11 cellular contexts compared by ENCODE assay signal in the genomic region with DNA sequence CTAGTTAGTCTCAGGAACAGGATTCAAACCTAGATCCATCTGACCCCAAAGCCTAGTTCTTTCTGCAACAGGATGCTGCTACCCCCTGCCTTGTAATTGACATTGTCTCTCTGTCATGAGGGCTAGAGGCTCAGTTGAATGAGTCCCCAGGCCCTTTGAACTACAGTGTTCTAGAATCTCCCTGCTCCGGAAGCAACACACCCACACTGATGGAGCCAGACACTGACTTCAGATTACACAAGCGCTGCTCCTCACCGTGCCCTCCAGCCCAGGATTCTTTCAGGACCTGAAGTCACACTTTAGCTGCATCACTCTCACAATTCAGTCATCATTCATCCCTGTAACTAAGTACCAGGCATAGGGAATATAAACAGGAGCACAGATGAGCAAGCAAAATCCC.
DNase-seq lines count a peak whose midpoint lies in the region; ATAC-seq, FAIRE-seq and TF ChIP-seq lines count a peak whose summit lies in the region.
"Had no signal": no experiment of that assay in that cellular context is flagged by ENCODE, and none has a peak within 500 bp of the region (broad histone marks: within the 10 kb centered on the region; RNA-seq: fewer than 3 reads in every experiment).

No MANE protein-coding gene starts in this region.

- intact Hi-C loops in MCF 10A (cut with micrococcal nuclease) (no loop called here), breast epithelium (cut with DNase I; ENCODE audit: low total_unique reads) (no loop called here), HepG2 (cut with micrococcal nuclease; ENCODE audit: unreplicated experiment) (no loop called here), CD14-positive monocyte (cut with micrococcal nuclease) (no loop called here)

- H3K4me3 ChIP-seq in breast epithelium (no peak overlapping the region), HepG2 (replicated peaks in 1 of 3; ENCODE audit: insufficient read depth in 1 of 3, low read depth in 2 of 3, low read length in 3 of 3) (no peak overlapping the region)

- 87% methylated on average over 3 of the region's 3 CpGs for WGBS in HepG2 (ENCODE audit: low lambda C conversion rate)

- H3K4me1 ChIP-seq in breast epithelium (no peaks in the 10 kb centered on the region), HepG2 (ENCODE audit: insufficient read depth, low read length) (peaks cover 74% of the 10 kb centered on the region)

- H3K79me2 ChIP-seq in HepG2 (ENCODE audit: insufficient read depth, low read length), result peaks cover 4% of the 10 kb centered on the region

- H3K27me3 Mint-ChIP-seq in MCF 10A (ENCODE audit: insufficient read depth, unreplicated experiment) (no peaks in the 10 kb centered on the region), CD14-positive monocyte (ENCODE audit: low read depth in 3 of 3) (peaks cover 0 to 7% (median 3%) of the 10 kb centered on the region in 3 donors)
- no peaks in the 10 kb centered on the region for H3K27me3 Mint-ChIP-seq in activated naive CD8-positive, alpha-beta T cell
- no peaks in the 10 kb centered on the region for H3K27me3 Mint-ChIP-seq in stimulated activated naive CD8-positive, alpha-beta T cell treated with anti-CD3 and anti-CD28 coated beads, Interleukin-15, amount 100 ng/mL, for 72 hours

- TF ChIP-seq RAD21 in HepG2 (CRISPR knock-in tag; IDR thresholded peaks at IDR 0.05), result no peak

- BruUV-seq in MCF 10A (replicated peaks; lab: Mats Ljungman, UMichigan) (no TSS peak), HepG2 (replicated peaks; lab: Mats Ljungman, UMichigan) (no TSS peak)

- TF ChIP-seq POLR2A in breast epithelium (IDR thresholded peaks at IDR 0.05) (no peak), HepG2 (IDR thresholded peaks at IDR 0.05; ENCODE audit: insufficient read depth in 1 of 2, low read depth in 2 of 2, low read length in 2 of 2) (no peak)

- TF ChIP-seq CTCF in MCF 10A (IDR thresholded peaks at IDR 0.05; ENCODE audit: unreplicated experiment) (no peak), breast epithelium (IDR thresholded peaks at IDR 0.05) (no peak), HepG2 (CRISPR knock-in tag; IDR thresholded peaks at IDR 0.05) (no peak), CD14-positive monocyte (IDR thresholded peaks at IDR 0.05) (no peak)

- H3K4me3 Mint-ChIP-seq in MCF 10A (ENCODE audit: unreplicated experiment) (no peak overlapping the region), CD14-positive monocyte (peak overlapping the region in 1 of 2 donors; percentile 49)
- peak overlapping the region; percentile 5 for H3K4me3 Mint-ChIP-seq in activated naive CD8-positive, alpha-beta T cell
- H3K4me3 Mint-ChIP-seq in stimulated activated naive CD8-positive, alpha-beta T cell treated with anti-CD3 and anti-CD28 coated beads, Interleukin-15, amount 100 ng/mL, for 72 hours, result peak overlapping the region in 1 of 2 donors; percentile 61
- H3K4me3 Mint-ChIP-seq: dendritic cell treated with granulocyte-macrophage colony-stimulating factor and Interleukin-4, amounts not matched to agents 40 ng/mL and 50 ng/mL, for 4 days had no signal

- H3K9me3 ChIP-seq in breast epithelium, result no peaks in the 10 kb centered on the region
- H3K9me3 ChIP-seq in HepG2 (ENCODE audit: low read length), result no peaks in the 10 kb centered on the region

- no peak overlapping the region for H3K4me2 ChIP-seq in HepG2 (ENCODE audit: low read depth, low read length)

- H3K27ac ChIP-seq in breast epithelium, result no peak overlapping the region
- no peak overlapping the region for H3K27ac ChIP-seq in HepG2 (ENCODE audit: extremely low read length, insufficient read depth, low read length)

- DNase-seq in MCF 10A (ENCODE audit: unreplicated experiment) (peak; percentile 33), breast epithelium (ENCODE audit: low spot score in 2 of 2) (no peak), HepG2 (ENCODE audit: low spot score) (no peak), CD14-positive monocyte (ENCODE audit: low spot score) (no peak), GDM1 (lab: John Stamatoyannopoulos, UW) (no peak), 8988T (no peak)
- peak; percentile 38 to 53 for DNase-seq in stimulated activated naive CD8-positive, alpha-beta T cell treated with anti-CD3 and anti-CD28 coated beads, Interleukin-15, amount 100 ng/mL, for 72 hours
- DNase-seq: retina had no signal

- no peak overlapping the region for H2AFZ ChIP-seq in HepG2 (ENCODE audit: low read length)

- no peaks in the 10 kb centered on the region for H3K36me3 ChIP-seq in breast epithelium
- H3K36me3 ChIP-seq in HepG2 (replicated peaks in 1 of 2; ENCODE audit: control insufficient read depth in 1 of 2, insufficient read depth in 2 of 2, low read length in 2 of 2), result no peaks in the 10 kb centered on the region

- H3K36me3 Mint-ChIP-seq in MCF 10A (ENCODE audit: insufficient read depth, unreplicated experiment) (peaks cover 15% of the 10 kb centered on the region), CD14-positive monocyte (no peaks in the 10 kb centered on the region)
- H3K36me3 Mint-ChIP-seq in activated naive CD8-positive, alpha-beta T cell, result peaks cover 3% of the 10 kb centered on the region

- CTCF ChIA-PET in MCF 10A (lab: Yijun Ruan, JAX) (interaction anchor here (0.8 kb wide), 1 partner anchor 90 kb away, joined by 3 read pairs; no protein-coding TSS in a partner anchor), HepG2 (lab: Yijun Ruan, JAX; ENCODE audit: low intra/inter-chr PET ratio, low total read pairs) (no interaction called here)

- no peak for FAIRE-seq in HepG2 (lab: Jason Lieb, UNC)
- FAIRE-seq: H1 had no signal

- no peaks in the 10 kb centered on the region for H3K27me3 ChIP-seq in breast epithelium
- H3K27me3 ChIP-seq in HepG2 (ENCODE audit: control insufficient read depth in 1 of 2, insufficient read depth in 2 of 2, low read length in 2 of 2), result no peaks in the 10 kb centered on the region

- H3K9ac ChIP-seq in HepG2 (ENCODE audit: insufficient read depth, low read depth, low read length), result no peak overlapping the region

- in situ Hi-C loops in HepG2 (cut with HindIII; ENCODE audit: extremely low pct_ligation_motif_present, low pct_unique_long_range_greater_than_20kb), result no loop called here

- H3K27ac Mint-ChIP-seq in MCF 10A (ENCODE audit: low read depth, unreplicated experiment) (no peak overlapping the region), CD14-positive monocyte (no peak overlapping the region)
- peak overlapping the region; percentile 82 for H3K27ac Mint-ChIP-seq in activated naive CD8-positive, alpha-beta T cell
- H3K27ac Mint-ChIP-seq in stimulated activated naive CD8-positive, alpha-beta T cell treated with anti-CD3 and anti-CD28 coated beads, Interleukin-15, amount 100 ng/mL, for 72 hours, result peak overlapping the region in 1 of 2 donors; percentile 12
- H3K27ac Mint-ChIP-seq: dendritic cell treated with granulocyte-macrophage colony-stimulating factor and Interleukin-4, amounts not matched to agents 40 ng/mL and 50 ng/mL, for 4 days had no signal

- H3K9me3 Mint-ChIP-seq in MCF 10A (ENCODE audit: unreplicated experiment) (no peaks in the 10 kb centered on the region), CD14-positive monocyte (peaks cover 0 to 2% (median 0%) of the 10 kb centered on the region in 7 donors)
- no peaks in the 10 kb centered on the region for H3K9me3 Mint-ChIP-seq in activated naive CD8-positive, alpha-beta T cell (ENCODE audit: low read depth)
- H3K9me3 Mint-ChIP-seq in stimulated activated naive CD8-positive, alpha-beta T cell treated with anti-CD3 and anti-CD28 coated beads, Interleukin-15, amount 100 ng/mL, for 72 hours, result no peaks in the 10 kb centered on the region
- H3K9me3 Mint-ChIP-seq: dendritic cell treated with granulocyte-macrophage colony-stimulating factor and Interleukin-4, amounts not matched to agents 40 ng/mL and 50 ng/mL, for 4 days had no signal

- peaks cover 12% of the 10 kb centered on the region for H3K4me1 Mint-ChIP-seq in MCF 10A (ENCODE audit: insufficient read depth, unreplicated experiment)
- peaks cover 75% of the 10 kb centered on the region for H3K4me1 Mint-ChIP-seq in activated naive CD8-positive, alpha-beta T cell (ENCODE audit: low read depth)
- peaks cover 85% of the 10 kb centered on the region for H3K4me1 Mint-ChIP-seq in stimulated activated naive CD8-positive, alpha-beta T cell treated with anti-CD3 and anti-CD28 coated beads, Interleukin-15, amount 100 ng/mL, for 72 hours
- H3K4me1 Mint-ChIP-seq in CD14-positive monocyte, result no peaks in the 10 kb centered on the region

- H4K20me1 ChIP-seq in HepG2 (ENCODE audit: insufficient read depth, low read length), result no peaks in the 10 kb centered on the region

- POLR2A ChIA-PET in MCF 10A (lab: Yijun Ruan, JAX) (no interaction called here), HepG2 (lab: Yijun Ruan, JAX) (no interaction called here)

- TF ChIP-seq EP300 in HepG2 (IDR thresholded peaks at IDR 0.05; ENCODE audit: low read depth in 2 of 2, low read length in 2 of 2), result no peak
- no peak for TF ChIP-seq EP300 in HepG2 (CRISPR knock-in tag; IDR thresholded peaks at IDR 0.05; ENCODE audit: borderline replicate concordance)

- peak; percentile 37; the same call in 2 of the 3 replicates for ATAC-seq in HepG2
- peak; percentile 73 for ATAC-seq in stimulated activated naive CD8-positive, alpha-beta T cell treated with anti-CD3 and anti-CD28 coated beads, Interleukin-15, amount 100 ng/mL, for 72 hours

TF ChIP-seq in HepG2, 621 proteins besides CTCF, POLR2A, EP300 and RAD21 (continues in another document):
- no peak for TF ChIP-seq TGIF2 (CRISPR knock-in tag; IDR thresholded peaks at IDR 0.05)
- TF ChIP-seq, protein P1, sequence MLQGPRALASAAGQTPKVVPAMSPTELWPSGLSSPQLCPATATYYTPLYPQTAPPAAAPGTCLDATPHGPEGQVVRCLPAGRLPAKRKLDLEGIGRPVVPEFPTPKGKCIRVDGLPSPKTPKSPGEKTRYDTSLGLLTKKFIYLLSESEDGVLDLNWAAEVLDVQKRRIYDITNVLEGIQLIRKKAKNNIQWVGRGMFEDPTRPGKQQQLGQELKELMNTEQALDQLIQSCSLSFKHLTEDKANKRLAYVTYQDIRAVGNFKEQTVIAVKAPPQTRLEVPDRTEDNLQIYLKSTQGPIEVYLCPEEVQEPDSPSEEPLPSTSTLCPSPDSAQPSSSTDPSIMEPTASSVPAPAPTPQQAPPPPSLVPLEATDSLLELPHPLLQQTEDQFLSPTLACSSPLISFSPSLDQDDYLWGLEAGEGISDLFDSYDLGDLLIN (CRISPR knock-in tag; IDR thresholded peaks at IDR 0.05; ENCODE audit: borderline replicate concordance), result no peak
- TF ChIP-seq MLLT10 (CRISPR knock-in tag; IDR thresholded peaks at IDR 0.05), result no peak
- TF ChIP-seq CCAR2 (optimal IDR thresholded peaks at IDR 0.05; ENCODE audit: low read depth, low read length), result no peak
- TF ChIP-seq ZNF816 (CRISPR knock-in tag; IDR thresholded peaks at IDR 0.05; ENCODE audit: borderline replicate concordance), result no peak

Comparison
In these comparisons a context has a peak if more than half of its experiments do, and no peak if none do; other contexts are left out.
1. DNase-seq: peak in MCF 10A (single experiment) and stimulated activated naive CD8-positive, alpha-beta T cell treated with anti-CD3 and anti-CD28 coated beads, Interleukin-15, amount 100 ng/mL, for 72 hours (2 of 2); none in breast epithelium (0 of 2), HepG2 (single experiment), CD14-positive monocyte (single experiment), GDM1 (single experiment) and 8988T (single experiment).